In genomic region chr5:138955013-138955660, GRCh38 we compare ENCODE assay signal across 10 cellular contexts.
A peak's percentile ranks its signal among the peaks of the same experiment; 100 is the strongest.
DNase-seq lines count a peak whose midpoint lies in the region; ATAC-seq and TF ChIP-seq lines count a peak whose summit lies in the region.
"Had no signal": no experiment of that assay in that cellular context is flagged by ENCODE, and none has a peak within 500 bp of the region (broad histone marks: within the 10 kb centered on the region; RNA-seq: fewer than 3 reads in every experiment).

No MANE protein-coding gene starts in this region.

- no peaks in the 10 kb centered on the region for H3K9me3 Mint-ChIP-seq in T-cell
- H3K9me3 Mint-ChIP-seq in activated CD4-positive, alpha-beta T cell treated with anti-CD3 and anti-CD28 coated beads, Interleukin-2, amount 10 ng/mL, durations not matched to agents 24 days and 14 days: no peaks in the 10 kb centered on the region
- no peaks in the 10 kb centered on the region for H3K9me3 Mint-ChIP-seq in activated T-cell treated with anti-CD3 and anti-CD28 coated beads, Interleukin-2, amount 50 U/mL, for 72 hours

- H3K27ac ChIP-seq in layer of hippocampus (ENCODE audit: low read depth, low read length) (peak overlapping the region; percentile 91), stomach smooth muscle (ENCODE audit: low read length) (peak overlapping the region; percentile 70)

- H3K36me3 Mint-ChIP-seq in T-cell: peaks cover 11% of the 10 kb centered on the region
- H3K36me3 Mint-ChIP-seq in activated CD4-positive, alpha-beta T cell treated with anti-CD3 and anti-CD28 coated beads, Interleukin-2, amount 10 ng/mL, durations not matched to agents 24 days and 14 days (ENCODE audit: low read depth): no peaks in the 10 kb centered on the region
- no peaks in the 10 kb centered on the region for H3K36me3 Mint-ChIP-seq in activated T-cell treated with anti-CD3 and anti-CD28 coated beads, Interleukin-2, amount 50 U/mL, for 72 hours (ENCODE audit: insufficient read depth in 2 of 2)

- H3K27me3 ChIP-seq in layer of hippocampus (ENCODE audit: control insufficient read depth, insufficient read depth, low read length) (no peaks in the 10 kb centered on the region), stomach smooth muscle (ENCODE audit: control insufficient read depth in 1 of 2, insufficient read depth in 2 of 2, low read length in 2 of 2) (no peaks in the 10 kb centered on the region)

- peaks cover 47% of the 10 kb centered on the region for H3K4me1 ChIP-seq in stomach smooth muscle (ENCODE audit: control insufficient read depth, insufficient read depth, low read length)

- H3K9me3 ChIP-seq in stomach smooth muscle (ENCODE audit: control insufficient read depth in 2 of 2, low read length in 2 of 2): no peaks in the 10 kb centered on the region

- no peak overlapping the region for H3K4me3 Mint-ChIP-seq in T-cell
- H3K4me3 Mint-ChIP-seq in activated CD4-positive, alpha-beta T cell treated with anti-CD3 and anti-CD28 coated beads, Interleukin-2, amount 10 ng/mL, durations not matched to agents 24 days and 14 days: no peak overlapping the region
- H3K4me3 Mint-ChIP-seq in activated T-cell treated with anti-CD3 and anti-CD28 coated beads, Interleukin-2, amount 50 U/mL, for 72 hours: no peak overlapping the region
- H3K4me3 Mint-ChIP-seq: activated CD8-positive, alpha-beta T cell treated with anti-CD3 and anti-CD28 coated beads, Interleukin-2, amount 10 ng/mL, durations not matched to agents 7 days and 5 days had no signal

- H3K36me3 ChIP-seq in stomach smooth muscle (ENCODE audit: control insufficient read depth in 2 of 2, insufficient read depth in 2 of 2, low read length in 2 of 2): no peaks in the 10 kb centered on the region

- H3K27ac Mint-ChIP-seq in T-cell: no peak overlapping the region
- H3K27ac Mint-ChIP-seq in activated CD4-positive, alpha-beta T cell treated with anti-CD3 and anti-CD28 coated beads, Interleukin-2, amount 10 ng/mL, durations not matched to agents 24 days and 14 days: no peak overlapping the region
- no peak overlapping the region for H3K27ac Mint-ChIP-seq in activated T-cell treated with anti-CD3 and anti-CD28 coated beads, Interleukin-2, amount 50 U/mL, for 72 hours
- H3K27ac Mint-ChIP-seq: activated CD8-positive, alpha-beta T cell treated with anti-CD3 and anti-CD28 coated beads, Interleukin-2, amount 10 ng/mL, durations not matched to agents 7 days and 5 days had no signal

- H3K4me3 ChIP-seq in stomach smooth muscle (ENCODE audit: low read length in 2 of 2): no peak overlapping the region

- peaks cover 16 to 23% (median 20%) of the 10 kb centered on the region in 3 donors for H3K4me1 Mint-ChIP-seq in T-cell
- peaks cover 12% of the 10 kb centered on the region for H3K4me1 Mint-ChIP-seq in activated CD4-positive, alpha-beta T cell treated with anti-CD3 and anti-CD28 coated beads, Interleukin-2, amount 10 ng/mL, durations not matched to agents 24 days and 14 days
- peaks cover 15% of the 10 kb centered on the region for H3K4me1 Mint-ChIP-seq in activated T-cell treated with anti-CD3 and anti-CD28 coated beads, Interleukin-2, amount 50 U/mL, for 72 hours (ENCODE audit: low read depth)

- ATAC-seq in SK-N-SH treated with all-trans-retinoic acid at 6 μM for 48 hours (no peak), T-cell (replicated peaks in 1 of 4) (no peak)
- ATAC-seq in activated T-cell treated with anti-CD3 and anti-CD28 coated beads, Interleukin-2, amount 50 U/mL, for 72 hours (replicated peaks in 1 of 2): no peak
- ATAC-seq: activated CD8-positive, alpha-beta T cell treated with anti-CD3 and anti-CD28 coated beads, Interleukin-2, amount 10 ng/mL, durations not matched to agents 7 days and 5 days had no signal

- DNase-seq in NCI-H2029 treated with DMSO at 0.1 percent for 48 hours (lab: John Stamatoyannopoulos, UW): peak; percentile 87
- DNase-seq in T-cell: no peak
- DNase-seq in activated CD4-positive, alpha-beta T cell treated with anti-CD3 and anti-CD28 coated beads, Interleukin-2, amount 10 ng/mL, durations not matched to agents 24 days and 14 days: no peak
- DNase-seq in activated T-cell treated with anti-CD3 and anti-CD28 coated beads, Interleukin-2, amount 50 U/mL, for 72 hours: no peak
- DNase-seq in SW480 (ENCODE audit: low spot score): no peak
- DNase-seq: activated CD8-positive, alpha-beta T cell treated with anti-CD3 and anti-CD28 coated beads, Interleukin-2, amount 10 ng/mL, durations not matched to agents 7 days and 5 days; dermis blood vessel endothelial cell had no signal

- CTCF ChIA-PET in T-cell (lab: Charles Lee): no interaction called here

- H3K27me3 Mint-ChIP-seq in T-cell: no peaks in the 10 kb centered on the region
- no peaks in the 10 kb centered on the region for H3K27me3 Mint-ChIP-seq in activated CD4-positive, alpha-beta T cell treated with anti-CD3 and anti-CD28 coated beads, Interleukin-2, amount 10 ng/mL, durations not matched to agents 24 days and 14 days
- no peaks in the 10 kb centered on the region for H3K27me3 Mint-ChIP-seq in activated T-cell treated with anti-CD3 and anti-CD28 coated beads, Interleukin-2, amount 50 U/mL, for 72 hours (ENCODE audit: low read depth)

- POLR2A ChIA-PET in T-cell (lab: Charles Lee): interaction anchor here in 1 of 2 donors (0.7 kb wide), 1 partner anchor 13 kb away, joined by 3 read pairs; no protein-coding TSS in a partner anchor

- no peak overlapping the region for H3K9ac ChIP-seq in stomach smooth muscle (ENCODE audit: low read length in 2 of 2)

- intact Hi-C loops in activated CD4-positive, alpha-beta T cell treated with anti-CD3 and anti-CD28 coated beads, Interleukin-2, amount 10 ng/mL, durations not matched to agents 24 days and 14 days (cut with micrococcal nuclease): no loop called here

TF ChIP-seq in SK-N-SH treated with all-trans-retinoic acid at 6 μM for 48 hours, 23 proteins besides CTCF, POLR2A, EP300 and RAD21:
- TF ChIP-seq ISL1 (CRISPR knock-in tag; IDR thresholded peaks at IDR 0.05) (no peak), TCF4 (CRISPR knock-in tag; IDR thresholded peaks at IDR 0.05; ENCODE audit: borderline replicate concordance) (peak; percentile 21; the same call in 1 of the 2 replicates), PATZ1 (CRISPR knock-in tag; IDR thresholded peaks at IDR 0.05; ENCODE audit: borderline replicate concordance) (no peak), POU6F1 (CRISPR knock-in tag; IDR thresholded peaks at IDR 0.05; ENCODE audit: borderline replicate concordance, low read depth) (no peak)
